ENCODE assay signal across 1 cellular context in the genomic region with DNA sequence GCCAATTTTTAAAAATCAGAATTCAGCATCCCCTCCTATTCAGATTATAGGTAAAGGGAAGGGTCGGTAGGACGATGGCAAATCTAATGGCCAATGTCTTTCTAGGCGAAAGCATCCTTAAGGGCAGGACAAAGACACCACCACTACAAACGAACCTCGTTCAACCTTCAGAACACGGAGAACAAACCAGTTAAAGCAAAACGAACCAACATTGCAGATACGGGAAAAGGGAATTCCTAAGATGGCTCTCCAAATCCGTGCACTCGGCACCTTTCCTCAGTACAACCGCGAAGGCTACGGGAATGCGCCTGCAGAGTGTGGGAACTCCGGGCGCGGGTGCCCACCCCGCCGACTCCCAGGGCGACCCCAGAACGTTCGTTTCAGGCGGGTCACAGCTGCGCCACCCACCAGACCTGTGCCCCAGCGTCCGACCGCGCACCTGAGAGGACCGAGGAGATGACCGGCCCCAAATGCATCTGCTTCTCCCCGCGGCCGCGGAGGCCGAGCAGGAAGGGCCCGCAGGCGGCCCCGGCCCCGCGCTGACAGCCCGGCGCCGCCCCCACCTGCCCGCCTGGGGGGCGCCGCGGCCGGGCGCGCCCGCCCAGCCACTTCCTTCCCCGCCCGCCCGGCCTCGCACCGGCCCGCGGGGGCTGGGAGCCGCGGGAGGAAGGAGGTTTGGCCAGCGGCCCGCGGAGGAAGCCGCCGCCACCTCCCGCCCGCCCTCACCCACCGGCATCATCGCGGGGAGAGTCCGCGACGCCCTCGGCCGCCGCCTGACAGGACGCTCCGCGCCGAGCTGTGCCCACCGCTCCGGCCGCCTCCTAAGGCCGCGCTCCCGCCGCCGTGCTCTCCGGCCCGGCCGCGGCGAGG.
TF ChIP-seq lines count a peak whose summit lies in the region.

No MANE protein-coding gene starts in this region.

TF ChIP-seq in HepG2, 621 proteins besides CTCF, POLR2A, EP300 and RAD21 (continues in another document):
- TF ChIP-seq, protein P1, sequence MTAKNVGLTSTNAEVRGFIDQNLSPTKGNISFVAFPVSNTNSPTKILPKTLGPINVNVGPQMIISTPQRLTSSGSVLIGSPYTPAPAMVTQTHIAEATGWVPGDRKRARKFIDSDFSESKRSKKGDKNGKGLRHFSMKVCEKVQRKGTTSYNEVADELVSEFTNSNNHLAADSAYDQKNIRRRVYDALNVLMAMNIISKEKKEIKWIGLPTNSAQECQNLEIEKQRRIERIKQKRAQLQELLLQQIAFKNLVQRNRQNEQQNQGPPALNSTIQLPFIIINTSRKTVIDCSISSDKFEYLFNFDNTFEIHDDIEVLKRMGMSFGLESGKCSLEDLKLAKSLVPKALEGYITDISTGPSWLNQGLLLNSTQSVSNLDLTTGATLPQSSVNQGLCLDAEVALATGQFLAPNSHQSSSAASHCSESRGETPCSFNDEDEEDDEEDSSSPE (CRISPR knock-in tag; IDR thresholded peaks at IDR 0.05) = 0 out of 2 replicates have a peak, but pooled peaks have one; percentile 26
- TF ChIP-seq KMT2A (CRISPR knock-in tag; IDR thresholded peaks at IDR 0.05) = peak; percentile 50; the same call in 1 of the 2 replicates
- TF ChIP-seq AGO2 (optimal IDR thresholded peaks at IDR 0.05; ENCODE audit: low read depth, low read length) = peak; percentile 38
- TF ChIP-seq, protein P2, sequence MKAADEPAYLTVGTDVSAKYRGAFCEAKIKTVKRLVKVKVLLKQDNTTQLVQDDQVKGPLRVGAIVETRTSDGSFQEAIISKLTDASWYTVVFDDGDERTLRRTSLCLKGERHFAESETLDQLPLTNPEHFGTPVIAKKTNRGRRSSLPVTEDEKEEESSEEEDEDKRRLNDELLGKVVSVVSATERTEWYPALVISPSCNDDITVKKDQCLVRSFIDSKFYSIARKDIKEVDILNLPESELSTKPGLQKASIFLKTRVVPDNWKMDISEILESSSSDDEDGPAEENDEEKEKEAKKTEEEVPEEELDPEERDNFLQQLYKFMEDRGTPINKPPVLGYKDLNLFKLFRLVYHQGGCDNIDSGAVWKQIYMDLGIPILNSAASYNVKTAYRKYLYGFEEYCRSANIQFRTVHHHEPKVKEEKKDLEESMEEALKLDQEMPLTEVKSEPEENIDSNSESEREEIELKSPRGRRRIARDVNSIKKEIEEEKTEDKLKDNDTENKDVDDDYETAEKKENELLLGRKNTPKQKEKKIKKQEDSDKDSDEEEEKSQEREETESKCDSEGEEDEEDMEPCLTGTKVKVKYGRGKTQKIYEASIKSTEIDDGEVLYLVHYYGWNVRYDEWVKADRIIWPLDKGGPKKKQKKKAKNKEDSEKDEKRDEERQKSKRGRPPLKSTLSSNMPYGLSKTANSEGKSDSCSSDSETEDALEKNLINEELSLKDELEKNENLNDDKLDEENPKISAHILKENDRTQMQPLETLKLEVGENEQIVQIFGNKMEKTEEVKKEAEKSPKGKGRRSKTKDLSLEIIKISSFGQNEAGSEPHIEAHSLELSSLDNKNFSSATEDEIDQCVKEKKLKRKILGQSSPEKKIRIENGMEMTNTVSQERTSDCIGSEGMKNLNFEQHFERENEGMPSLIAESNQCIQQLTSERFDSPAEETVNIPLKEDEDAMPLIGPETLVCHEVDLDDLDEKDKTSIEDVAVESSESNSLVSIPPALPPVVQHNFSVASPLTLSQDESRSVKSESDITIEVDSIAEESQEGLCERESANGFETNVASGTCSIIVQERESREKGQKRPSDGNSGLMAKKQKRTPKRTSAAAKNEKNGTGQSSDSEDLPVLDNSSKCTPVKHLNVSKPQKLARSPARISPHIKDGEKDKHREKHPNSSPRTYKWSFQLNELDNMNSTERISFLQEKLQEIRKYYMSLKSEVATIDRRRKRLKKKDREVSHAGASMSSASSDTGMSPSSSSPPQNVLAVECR (CRISPR knock-in tag; IDR thresholded peaks at IDR 0.05; ENCODE audit: borderline replicate concordance) = peak; percentile 47; the same call in 1 of the 2 replicates
- peak; percentile 54 for TF ChIP-seq ASH2L (IDR thresholded peaks at IDR 0.05; ENCODE audit: insufficient read length, low read depth, low read length)
- peak; percentile 25; the same call in 1 of the 2 replicates for TF ChIP-seq SALL1 (CRISPR knock-in tag; IDR thresholded peaks at IDR 0.05)
- no peak for TF ChIP-seq ZNF660 (CRISPR knock-in tag; IDR thresholded peaks at IDR 0.05; ENCODE audit: borderline replicate concordance, low read depth)
- no peak for TF ChIP-seq ZMAT3 (CRISPR knock-in tag; conservative IDR thresholded peaks at IDR 0.05)
- TF ChIP-seq, protein P3, sequence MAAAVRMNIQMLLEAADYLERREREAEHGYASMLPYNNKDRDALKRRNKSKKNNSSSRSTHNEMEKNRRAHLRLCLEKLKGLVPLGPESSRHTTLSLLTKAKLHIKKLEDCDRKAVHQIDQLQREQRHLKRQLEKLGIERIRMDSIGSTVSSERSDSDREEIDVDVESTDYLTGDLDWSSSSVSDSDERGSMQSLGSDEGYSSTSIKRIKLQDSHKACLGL (CRISPR knock-in tag; IDR thresholded peaks at IDR 0.05) = no peak
- peak; percentile 46; the same call in 1 of the 2 replicates for TF ChIP-seq KMT2B (CRISPR knock-in tag; IDR thresholded peaks at IDR 0.05)
- TF ChIP-seq, protein P4, sequence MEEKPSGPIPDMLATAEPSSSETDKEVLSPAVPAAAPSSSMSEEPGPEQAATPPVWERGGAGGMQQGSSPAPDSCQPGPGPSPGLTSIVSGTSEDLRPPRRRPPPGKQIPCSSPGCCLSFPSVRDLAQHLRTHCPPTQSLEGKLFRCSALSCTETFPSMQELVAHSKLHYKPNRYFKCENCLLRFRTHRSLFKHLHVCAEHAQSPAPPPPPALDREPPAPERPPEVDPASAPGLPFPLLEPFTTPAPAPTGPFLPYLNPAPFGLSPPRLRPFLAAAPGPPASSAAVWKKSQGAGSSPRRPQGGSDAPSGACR (CRISPR knock-in tag; IDR thresholded peaks at IDR 0.05) = 0 out of 2 replicates have a peak, but pooled peaks have one; percentile 39
- peak; percentile 40; the same call in 1 of the 2 replicates for TF ChIP-seq ZBTB7B (CRISPR knock-in tag; IDR thresholded peaks at IDR 0.05)
- TF ChIP-seq, protein P5, sequence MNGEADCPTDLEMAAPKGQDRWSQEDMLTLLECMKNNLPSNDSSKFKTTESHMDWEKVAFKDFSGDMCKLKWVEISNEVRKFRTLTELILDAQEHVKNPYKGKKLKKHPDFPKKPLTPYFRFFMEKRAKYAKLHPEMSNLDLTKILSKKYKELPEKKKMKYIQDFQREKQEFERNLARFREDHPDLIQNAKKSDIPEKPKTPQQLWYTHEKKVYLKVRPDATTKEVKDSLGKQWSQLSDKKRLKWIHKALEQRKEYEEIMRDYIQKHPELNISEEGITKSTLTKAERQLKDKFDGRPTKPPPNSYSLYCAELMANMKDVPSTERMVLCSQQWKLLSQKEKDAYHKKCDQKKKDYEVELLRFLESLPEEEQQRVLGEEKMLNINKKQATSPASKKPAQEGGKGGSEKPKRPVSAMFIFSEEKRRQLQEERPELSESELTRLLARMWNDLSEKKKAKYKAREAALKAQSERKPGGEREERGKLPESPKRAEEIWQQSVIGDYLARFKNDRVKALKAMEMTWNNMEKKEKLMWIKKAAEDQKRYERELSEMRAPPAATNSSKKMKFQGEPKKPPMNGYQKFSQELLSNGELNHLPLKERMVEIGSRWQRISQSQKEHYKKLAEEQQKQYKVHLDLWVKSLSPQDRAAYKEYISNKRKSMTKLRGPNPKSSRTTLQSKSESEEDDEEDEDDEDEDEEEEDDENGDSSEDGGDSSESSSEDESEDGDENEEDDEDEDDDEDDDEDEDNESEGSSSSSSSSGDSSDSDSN (CRISPR knock-in tag; IDR thresholded peaks at IDR 0.05) = 0 out of 2 replicates have a peak, but pooled peaks have one; percentile 36
- TF ChIP-seq BRD4 (CRISPR knock-in tag; IDR thresholded peaks at IDR 0.05) = no peak
- TF ChIP-seq ZNF430 (CRISPR knock-in tag; IDR thresholded peaks at IDR 0.05) = 0 out of 2 replicates have a peak, but pooled peaks have one; percentile 9
- no peak for TF ChIP-seq HDAC2 (CRISPR knock-in tag; IDR thresholded peaks at IDR 0.05)
- 0 out of 2 replicates have a peak, but pooled peaks have one; percentile 41 for TF ChIP-seq FOXC1 (CRISPR knock-in tag; IDR thresholded peaks at IDR 0.05; ENCODE audit: borderline replicate concordance)
- TF ChIP-seq, protein P6, sequence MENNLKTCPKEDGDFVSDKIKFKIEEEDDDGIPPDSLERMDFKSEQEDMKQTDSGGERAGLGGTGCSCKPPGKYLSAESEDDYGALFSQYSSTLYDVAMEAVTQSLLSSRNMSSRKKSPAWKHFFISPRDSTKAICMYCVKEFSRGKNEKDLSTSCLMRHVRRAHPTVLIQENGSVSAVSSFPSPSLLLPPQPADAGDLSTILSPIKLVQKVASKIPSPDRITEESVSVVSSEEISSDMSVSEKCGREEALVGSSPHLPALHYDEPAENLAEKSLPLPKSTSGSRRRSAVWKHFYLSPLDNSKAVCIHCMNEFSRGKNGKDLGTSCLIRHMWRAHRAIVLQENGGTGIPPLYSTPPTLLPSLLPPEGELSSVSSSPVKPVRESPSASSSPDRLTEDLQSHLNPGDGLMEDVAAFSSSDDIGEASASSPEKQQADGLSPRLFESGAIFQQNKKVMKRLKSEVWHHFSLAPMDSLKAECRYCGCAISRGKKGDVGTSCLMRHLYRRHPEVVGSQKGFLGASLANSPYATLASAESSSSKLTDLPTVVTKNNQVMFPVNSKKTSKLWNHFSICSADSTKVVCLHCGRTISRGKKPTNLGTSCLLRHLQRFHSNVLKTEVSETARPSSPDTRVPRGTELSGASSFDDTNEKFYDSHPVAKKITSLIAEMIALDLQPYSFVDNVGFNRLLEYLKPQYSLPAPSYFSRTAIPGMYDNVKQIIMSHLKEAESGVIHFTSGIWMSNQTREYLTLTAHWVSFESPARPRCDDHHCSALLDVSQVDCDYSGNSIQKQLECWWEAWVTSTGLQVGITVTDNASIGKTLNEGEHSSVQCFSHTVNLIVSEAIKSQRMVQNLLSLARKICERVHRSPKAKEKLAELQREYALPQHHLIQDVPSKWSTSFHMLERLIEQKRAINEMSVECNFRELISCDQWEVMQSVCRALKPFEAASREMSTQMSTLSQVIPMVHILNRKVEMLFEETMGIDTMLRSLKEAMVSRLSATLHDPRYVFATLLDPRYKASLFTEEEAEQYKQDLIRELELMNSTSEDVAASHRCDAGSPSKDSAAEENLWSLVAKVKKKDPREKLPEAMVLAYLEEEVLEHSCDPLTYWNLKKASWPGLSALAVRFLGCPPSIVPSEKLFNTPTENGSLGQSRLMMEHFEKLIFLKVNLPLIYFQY (CRISPR knock-in tag; IDR thresholded peaks at IDR 0.05; ENCODE audit: borderline replicate concordance) = no peak
- no peak for TF ChIP-seq ZNF792 (CRISPR knock-in tag; IDR thresholded peaks at IDR 0.05)
- TF ChIP-seq, protein P7, sequence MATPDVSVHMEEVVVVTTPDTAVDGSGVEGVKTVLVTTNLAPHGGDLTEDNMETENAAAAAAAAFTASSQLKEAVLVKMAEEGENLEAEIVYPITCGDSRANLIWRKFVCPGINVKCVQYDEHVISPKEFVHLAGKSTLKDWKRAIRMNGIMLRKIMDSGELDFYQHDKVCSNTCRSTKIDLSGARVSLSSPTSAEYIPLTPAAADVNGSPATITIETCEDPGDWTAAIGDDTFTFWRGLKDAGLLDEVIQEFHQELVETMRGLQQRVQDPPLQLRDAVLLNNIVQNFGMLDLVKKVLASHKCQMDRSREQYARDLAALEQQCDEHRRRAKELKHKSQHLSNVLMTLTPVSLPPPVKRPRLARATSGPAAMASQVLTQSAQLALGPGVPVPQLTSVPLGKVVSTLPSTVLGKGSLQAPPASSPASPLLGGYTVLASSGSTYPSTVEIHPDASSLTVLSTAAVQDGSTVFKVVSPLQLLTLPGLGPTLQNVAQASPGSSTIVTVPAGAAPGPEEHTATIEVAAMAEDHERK (CRISPR knock-in tag; IDR thresholded peaks at IDR 0.05; ENCODE audit: low read depth) = no peak
- TF ChIP-seq ZFY (CRISPR knock-in tag; IDR thresholded peaks at IDR 0.05) = 0 out of 2 replicates have a peak, but pooled peaks have one; percentile 39
- TF ChIP-seq, protein P8, sequence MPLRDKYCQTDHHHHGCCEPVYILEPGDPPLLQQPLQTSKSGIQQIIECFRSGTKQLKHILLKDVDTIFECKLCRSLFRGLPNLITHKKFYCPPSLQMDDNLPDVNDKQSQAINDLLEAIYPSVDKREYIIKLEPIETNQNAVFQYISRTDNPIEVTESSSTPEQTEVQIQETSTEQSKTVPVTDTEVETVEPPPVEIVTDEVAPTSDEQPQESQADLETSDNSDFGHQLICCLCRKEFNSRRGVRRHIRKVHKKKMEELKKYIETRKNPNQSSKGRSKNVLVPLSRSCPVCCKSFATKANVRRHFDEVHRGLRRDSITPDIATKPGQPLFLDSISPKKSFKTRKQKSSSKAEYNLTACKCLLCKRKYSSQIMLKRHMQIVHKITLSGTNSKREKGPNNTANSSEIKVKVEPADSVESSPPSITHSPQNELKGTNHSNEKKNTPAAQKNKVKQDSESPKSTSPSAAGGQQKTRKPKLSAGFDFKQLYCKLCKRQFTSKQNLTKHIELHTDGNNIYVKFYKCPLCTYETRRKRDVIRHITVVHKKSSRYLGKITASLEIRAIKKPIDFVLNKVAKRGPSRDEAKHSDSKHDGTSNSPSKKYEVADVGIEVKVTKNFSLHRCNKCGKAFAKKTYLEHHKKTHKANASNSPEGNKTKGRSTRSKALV (CRISPR knock-in tag; IDR thresholded peaks at IDR 0.05) = 0 out of 2 replicates have a peak, but pooled peaks have one; percentile 36
- no peak for TF ChIP-seq STAT5B (CRISPR knock-in tag; IDR thresholded peaks at IDR 0.05)
- TF ChIP-seq ZNF891 (CRISPR knock-in tag; IDR thresholded peaks at IDR 0.05) = 0 out of 2 replicates have a peak, but pooled peaks have one; percentile 31
- TF ChIP-seq, protein P9, sequence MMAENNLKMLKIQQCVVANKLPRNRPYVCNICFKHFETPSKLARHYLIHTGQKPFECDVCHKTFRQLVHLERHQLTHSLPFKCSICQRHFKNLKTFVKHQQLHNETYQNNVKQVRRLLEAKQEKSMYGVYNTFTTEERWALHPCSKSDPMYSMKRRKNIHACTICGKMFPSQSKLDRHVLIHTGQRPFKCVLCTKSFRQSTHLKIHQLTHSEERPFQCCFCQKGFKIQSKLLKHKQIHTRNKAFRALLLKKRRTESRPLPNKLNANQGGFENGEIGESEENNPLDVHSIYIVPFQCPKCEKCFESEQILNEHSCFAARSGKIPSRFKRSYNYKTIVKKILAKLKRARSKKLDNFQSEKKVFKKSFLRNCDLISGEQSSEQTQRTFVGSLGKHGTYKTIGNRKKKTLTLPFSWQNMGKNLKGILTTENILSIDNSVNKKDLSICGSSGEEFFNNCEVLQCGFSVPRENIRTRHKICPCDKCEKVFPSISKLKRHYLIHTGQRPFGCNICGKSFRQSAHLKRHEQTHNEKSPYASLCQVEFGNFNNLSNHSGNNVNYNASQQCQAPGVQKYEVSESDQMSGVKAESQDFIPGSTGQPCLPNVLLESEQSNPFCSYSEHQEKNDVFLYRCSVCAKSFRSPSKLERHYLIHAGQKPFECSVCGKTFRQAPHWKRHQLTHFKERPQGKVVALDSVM (CRISPR knock-in tag; IDR thresholded peaks at IDR 0.05) = no peak
- TF ChIP-seq PHF8 (CRISPR knock-in tag; IDR thresholded peaks at IDR 0.05) = peak; percentile 40; the same call in 1 of the 2 replicates
- TF ChIP-seq, protein P10, sequence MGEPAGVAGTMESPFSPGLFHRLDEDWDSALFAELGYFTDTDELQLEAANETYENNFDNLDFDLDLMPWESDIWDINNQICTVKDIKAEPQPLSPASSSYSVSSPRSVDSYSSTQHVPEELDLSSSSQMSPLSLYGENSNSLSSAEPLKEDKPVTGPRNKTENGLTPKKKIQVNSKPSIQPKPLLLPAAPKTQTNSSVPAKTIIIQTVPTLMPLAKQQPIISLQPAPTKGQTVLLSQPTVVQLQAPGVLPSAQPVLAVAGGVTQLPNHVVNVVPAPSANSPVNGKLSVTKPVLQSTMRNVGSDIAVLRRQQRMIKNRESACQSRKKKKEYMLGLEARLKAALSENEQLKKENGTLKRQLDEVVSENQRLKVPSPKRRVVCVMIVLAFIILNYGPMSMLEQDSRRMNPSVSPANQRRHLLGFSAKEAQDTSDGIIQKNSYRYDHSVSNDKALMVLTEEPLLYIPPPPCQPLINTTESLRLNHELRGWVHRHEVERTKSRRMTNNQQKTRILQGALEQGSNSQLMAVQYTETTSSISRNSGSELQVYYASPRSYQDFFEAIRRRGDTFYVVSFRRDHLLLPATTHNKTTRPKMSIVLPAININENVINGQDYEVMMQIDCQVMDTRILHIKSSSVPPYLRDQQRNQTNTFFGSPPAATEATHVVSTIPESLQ (CRISPR knock-in tag; conservative IDR thresholded peaks at IDR 0.05) = no peak
